In the genomic region with DNA sequence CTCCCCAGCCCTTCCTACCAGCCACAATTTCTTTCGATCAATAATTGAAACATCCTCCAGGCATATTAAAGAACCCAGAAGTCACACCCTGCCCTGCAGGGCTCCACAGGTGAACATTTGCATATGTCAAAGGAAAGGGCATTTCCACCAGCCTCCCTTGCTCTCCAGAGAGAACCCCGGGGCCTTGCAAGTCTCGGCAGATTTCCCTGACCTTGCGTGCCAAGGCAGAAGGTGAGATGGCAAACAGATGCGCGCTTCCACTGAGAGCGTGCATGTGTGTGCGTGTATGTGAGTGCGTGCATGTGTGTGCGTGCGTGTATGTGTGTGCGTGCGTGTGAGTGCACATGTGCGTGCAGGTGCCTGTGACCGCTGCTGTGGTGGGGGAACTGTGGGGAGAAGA, we compare ENCODE assay signal across 18 cellular contexts.
"Had no signal": no experiment of that assay in that cellular context is flagged by ENCODE, and none has a peak within 500 bp of the region (broad histone marks: within the 10 kb centered on the region; RNA-seq: fewer than 3 reads in every experiment).

No MANE protein-coding gene starts in this region.

- H3K27ac ChIP-seq: adrenal gland, ovary, tibial artery, vagina had no signal

- H3K9me3 ChIP-seq: adrenal gland, ovary, tibial artery, vagina had no signal

- H3K36me3 ChIP-seq: adrenal gland, ovary, tibial artery, vagina had no signal

- H3K4me1 Mint-ChIP-seq: activated naive CD4-positive, alpha-beta T cell treated with anti-CD3 and anti-CD28 coated beads, Interleukin-2, amount 50 U/mL, for 24 hours; immature natural killer cell had no signal

- H3K27ac Mint-ChIP-seq: activated CD8-positive, alpha-beta T cell treated with anti-CD3 and anti-CD28 coated beads, Interleukin-2, amount 10 ng/mL, durations not matched to agents 7 days and 5 days; immature natural killer cell; nephron progenitor cell had no signal

- H3K4me1 ChIP-seq: adrenal gland, tibial artery, vagina had no signal

- ATAC-seq: activated CD8-positive, alpha-beta T cell treated with anti-CD3 and anti-CD28 coated beads, Interleukin-2, amount 10 ng/mL, durations not matched to agents 7 days and 5 days had no signal

- H3K4me3 Mint-ChIP-seq: activated CD8-positive, alpha-beta T cell treated with anti-CD3 and anti-CD28 coated beads, Interleukin-2, amount 10 ng/mL, durations not matched to agents 7 days and 5 days; activated naive CD4-positive, alpha-beta T cell treated with anti-CD3 and anti-CD28 coated beads, Interleukin-2, amount 50 U/mL, for 24 hours; immature natural killer cell; nephron progenitor cell had no signal

- DNase-seq: activated CD4-positive, alpha-beta T cell treated with anti-CD3 and anti-CD28 coated beads for 4 hours; activated CD8-positive, alpha-beta memory T cell treated with anti-CD3 and anti-CD28 coated beads, Interleukin-2, amount 50 U/mL, for 4 hours; activated CD8-positive, alpha-beta T cell treated with anti-CD3 and anti-CD28 coated beads, Interleukin-2, amount 10 ng/mL, durations not matched to agents 7 days and 5 days; activated effector memory CD4-positive, alpha-beta T cell treated with anti-CD3 and anti-CD28 coated beads, Interleukin-2, amount 50 U/mL, for 16 hours; activated T-cell treated with anti-CD3 and anti-CD28 coated beads, Interleukin-2, amount 50 U/mL, for 48 hours; adrenal gland; caudate nucleus; foreskin melanocyte; head of caudate nucleus; immature natural killer cell; nephron progenitor cell; ovary; stimulated activated CD4-positive, alpha-beta T cell treated with anti-CD3 and anti-CD28 coated beads, Interleukin-2, amount 100 ng/mL, for 48 hours; stimulated activated naive CD4-positive, alpha-beta T cell; T-helper 2 cell had no signal

- H3K9me3 Mint-ChIP-seq: activated naive CD4-positive, alpha-beta T cell treated with anti-CD3 and anti-CD28 coated beads, Interleukin-2, amount 50 U/mL, for 24 hours; immature natural killer cell; nephron progenitor cell had no signal

- H3K36me3 Mint-ChIP-seq: activated naive CD4-positive, alpha-beta T cell treated with anti-CD3 and anti-CD28 coated beads, Interleukin-2, amount 50 U/mL, for 24 hours; immature natural killer cell had no signal

- H3K27me3 ChIP-seq: adrenal gland, ovary, tibial artery, vagina had no signal

- H3K4me3 ChIP-seq: adrenal gland, ovary, tibial artery, vagina had no signal
